ENCODE assay signal across 15 cellular contexts in genomic region chr11:76692956-76693355, GRCh38. TPM values are rescaled to one million over a fixed set of nuclear protein-coding genes. Genes with fewer than 3 reads are reported as not detected.
DNase-seq lines count a peak whose midpoint lies in the region; ATAC-seq and TF ChIP-seq lines count a peak whose summit lies in the region.
"Had no signal": no experiment of that assay in that cellular context is flagged by ENCODE, and none has a peak within 500 bp of the region (broad histone marks: within the 10 kb centered on the region; RNA-seq: fewer than 3 reads in every experiment).

No MANE protein-coding gene starts in this region.

- peaks cover 7% of the 10 kb centered on the region for H3K4me1 Mint-ChIP-seq in central memory CD8-positive, alpha-beta T cell
- peaks cover 10% of the 10 kb centered on the region for H3K4me1 Mint-ChIP-seq in mesothelial cell of epicardium

- H3K4me3 Mint-ChIP-seq in central memory CD8-positive, alpha-beta T cell = no peak overlapping the region
- no peak overlapping the region for H3K4me3 Mint-ChIP-seq in mesothelial cell of epicardium
- H3K4me3 Mint-ChIP-seq: CD14-positive monocyte; CD4-positive, alpha-beta memory T cell had no signal

- intact Hi-C loops in left ventricle myocardium superior (cut with micrococcal nuclease) = no loop called here
- intact Hi-C loops in Right ventricle myocardium superior (cut with DNase I) = no loop called here

- peak overlapping the region; percentile 1 for H3K27ac Mint-ChIP-seq in central memory CD8-positive, alpha-beta T cell (ENCODE audit: low read depth)
- H3K27ac Mint-ChIP-seq in mesothelial cell of epicardium = no peak overlapping the region

- TF ChIP-seq CTCF in mesothelial cell of epicardium (IDR thresholded peaks at IDR 0.05; ENCODE audit: unreplicated experiment) = no peak

- DNase-seq in left ventricle myocardium superior (peak; percentile 5), Right ventricle myocardium superior (no peak), kidney tubule cell (ENCODE audit: low spot score) (peak; percentile 40), cerebellum (ENCODE audit: low spot score) (no peak), mesothelial cell of epicardium (ENCODE audit: low spot score in 2 of 2, unreplicated experiment in 2 of 2) (no peak), SIG-M5 (lab: John Stamatoyannopoulos, UW) (no peak)
- DNase-seq in central memory CD8-positive, alpha-beta T cell (ENCODE audit: low spot score in 2 of 2) = no peak
- DNase-seq: 8988T; CD4-positive, alpha-beta memory T cell; DMS153; DMS79; GDM1; GM23248 had no signal

- no peaks in the 10 kb centered on the region for H3K9me3 Mint-ChIP-seq in central memory CD8-positive, alpha-beta T cell
- H3K9me3 Mint-ChIP-seq in mesothelial cell of epicardium = no peaks in the 10 kb centered on the region
- H3K9me3 Mint-ChIP-seq: CD14-positive monocyte; CD4-positive, alpha-beta memory T cell had no signal

- H3K36me3 Mint-ChIP-seq in central memory CD8-positive, alpha-beta T cell (ENCODE audit: insufficient read depth) = no peaks in the 10 kb centered on the region
- H3K36me3 Mint-ChIP-seq in mesothelial cell of epicardium = no peaks in the 10 kb centered on the region
- H3K36me3 Mint-ChIP-seq: CD14-positive monocyte; CD4-positive, alpha-beta memory T cell had no signal

- H3K27me3 Mint-ChIP-seq in central memory CD8-positive, alpha-beta T cell = peaks cover 32% of the 10 kb centered on the region
- no peaks in the 10 kb centered on the region for H3K27me3 Mint-ChIP-seq in mesothelial cell of epicardium (ENCODE audit: low read depth)

- ATAC-seq in left ventricle myocardium superior = no peak
- no peak for ATAC-seq in Right ventricle myocardium superior (ENCODE audit: poor library complexity)
- ATAC-seq in central memory CD8-positive, alpha-beta T cell (replicated peaks; ENCODE audit: extremely low read depth, poor library complexity, severe bottlenecking) = no peak

RNA-seq across cellular contexts. Expression of gene LRRC32, which starts 22.4 kb away (rescaled TPM):
- total RNA-seq in left ventricle myocardium superior (30.8 TPM), Right ventricle myocardium superior (30.3 TPM), cerebellum (3.6 TPM), mesothelial cell of epicardium (37.9 to 44.4 TPM (median 43.2 TPM) in 3 replicates)
- total RNA-seq: A673 had no signal

Comparison
In these comparisons a context has a peak if more than half of its experiments do, and no peak if none do; other contexts are left out.
1. DNase-seq: peak in left ventricle myocardium superior (single experiment) and kidney tubule cell (single experiment); none in Right ventricle myocardium superior (single experiment), central memory CD8-positive, alpha-beta T cell (0 of 2), cerebellum (single experiment), mesothelial cell of epicardium (0 of 2) and SIG-M5 (single experiment).